8 cellular contexts compared by ENCODE assay signal in the genomic region with DNA sequence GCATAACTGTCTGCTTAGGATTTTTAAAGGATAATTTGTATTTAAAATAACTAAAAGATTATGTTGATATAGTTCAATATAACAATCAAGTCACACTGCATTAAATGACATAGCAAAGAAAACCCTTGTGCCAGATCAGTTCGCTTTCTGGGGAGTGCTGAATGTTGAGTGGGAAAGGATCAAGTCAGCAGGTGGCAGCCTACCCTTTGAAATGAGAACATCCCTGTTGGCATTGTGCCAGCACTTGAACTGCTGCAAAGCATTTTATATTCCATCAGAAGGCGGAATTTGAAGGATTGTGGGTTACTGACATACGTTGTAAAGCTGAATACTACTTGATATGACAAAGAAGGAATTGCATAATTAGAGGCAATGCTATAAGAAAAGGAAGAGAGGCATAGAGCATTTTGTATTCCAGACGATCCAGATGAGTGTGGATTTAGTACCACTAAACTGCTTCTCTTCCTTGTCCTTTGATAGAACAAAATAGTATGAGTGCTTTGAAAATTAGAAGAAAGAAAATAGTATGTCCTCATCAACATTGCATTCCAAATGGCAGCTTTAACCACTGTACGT. TPM values are rescaled to one million over a fixed set of nuclear protein-coding genes. Genes with fewer than 3 reads are reported as not detected.
A peak's percentile ranks its signal among the peaks of the same experiment; 100 is the strongest.
DNase-seq lines count a peak whose midpoint lies in the region; ATAC-seq, FAIRE-seq and TF ChIP-seq lines count a peak whose summit lies in the region.

No MANE protein-coding gene starts in this region.

- H3K9me3 Mint-ChIP-seq in CD8-positive, alpha-beta T cell: no peaks in the 10 kb centered on the region
- peaks cover 0 to 6% (median 0%) of the 10 kb centered on the region in 5 experiments for H3K9me3 Mint-ChIP-seq in brain

- no peak overlapping the region for H3K9ac ChIP-seq in NT2/D1 (ENCODE audit: insufficient read length, low read depth)

- no peaks in the 10 kb centered on the region for H3K9me3 ChIP-seq in CD8-positive, alpha-beta T cell (ENCODE audit: low read length)
- no peaks in the 10 kb centered on the region for H3K9me3 ChIP-seq in NT2/D1 (ENCODE audit: insufficient read depth, low read length)

- no peaks in the 10 kb centered on the region for H3K4me1 ChIP-seq in CD8-positive, alpha-beta T cell (ENCODE audit: insufficient read depth, low read length)
- H3K4me1 ChIP-seq in NT2/D1 (ENCODE audit: insufficient read depth, insufficient read length): no peaks in the 10 kb centered on the region

- no peak for ATAC-seq in CD8-positive, alpha-beta T cell
- ATAC-seq in GM18498 (IDR thresholded peaks at IDR 0.05; ENCODE audit: unreplicated experiment) (no peak), HG03045 (IDR thresholded peaks at IDR 0.05; ENCODE audit: unreplicated experiment) (no peak)

- peak in 4 of 7 experiments; percentile 6 to 20 (median 12) for DNase-seq in CD8-positive, alpha-beta T cell
- DNase-seq in HTR-8/SVneo (ENCODE audit: insufficient read length, low spot score) (no peak), NT2/D1 (ENCODE audit: low read depth, low spot score) (peak; percentile 40)
- DNase-seq in stimulated activated CD4-positive, alpha-beta T cell treated with anti-CD3 and anti-CD28 coated beads, Interleukin-2, amount 100 ng/mL, for 24 hours: peak; percentile 19 to 28

- no peaks in the 10 kb centered on the region for H3K36me3 ChIP-seq in CD8-positive, alpha-beta T cell (ENCODE audit: insufficient read depth, low read length)
- H3K36me3 ChIP-seq in NT2/D1 (ENCODE audit: insufficient read depth, insufficient read length, low read length): peaks cover 9% of the 10 kb centered on the region

- H3K27me3 Mint-ChIP-seq in CD8-positive, alpha-beta T cell (ENCODE audit: low read depth): no peaks in the 10 kb centered on the region
- no peaks in the 10 kb centered on the region for H3K27me3 Mint-ChIP-seq in brain

- H3K27ac ChIP-seq in CD8-positive, alpha-beta T cell (ENCODE audit: low read depth, low read length): no peak overlapping the region

- CTCF ChIA-PET in CD8-positive, alpha-beta T cell (lab: Charles Lee): interaction anchor here (0.7 kb wide), 1 partner anchor 126 kb away, joined by 3 read pairs; no protein-coding TSS in a partner anchor

- no peak overlapping the region for H3K4me3 Mint-ChIP-seq in CD8-positive, alpha-beta T cell
- peak overlapping the region in 2 of 5 experiments; percentile 3 to 8 for H3K4me3 Mint-ChIP-seq in brain

- H3K27ac Mint-ChIP-seq in CD8-positive, alpha-beta T cell: no peak overlapping the region
- peak overlapping the region in 3 of 5 experiments; percentile 2 to 88 (median 19) for H3K27ac Mint-ChIP-seq in brain

- H3K27me3 ChIP-seq in CD8-positive, alpha-beta T cell (ENCODE audit: insufficient read depth, low read length): no peaks in the 10 kb centered on the region
- no peaks in the 10 kb centered on the region for H3K27me3 ChIP-seq in NT2/D1 (ENCODE audit: insufficient read depth, insufficient read length)

- H3K36me3 Mint-ChIP-seq in CD8-positive, alpha-beta T cell: peaks cover 67% of the 10 kb centered on the region
- peaks cover 48% of the 10 kb centered on the region for H3K36me3 Mint-ChIP-seq in brain

- intact Hi-C loops in CD8-positive, alpha-beta T cell (cut with DNase I, micrococcal nuclease): loop anchor here in 1 of 2 experiments (10.0 kb wide), 1 partner anchor 1622 kb away; a partner anchor contains a TSS

- FAIRE-seq in HTR-8/SVneo (lab: Jason Lieb, UNC): peak; percentile 74
- FAIRE-seq in islet of Langerhans (lab: Jason Lieb, UNC): peak; percentile 96

- no peak for TF ChIP-seq CTCF in CD8-positive, alpha-beta T cell (IDR thresholded peaks at IDR 0.05)
- TF ChIP-seq CTCF in brain (conservative IDR thresholded peaks at IDR 0.05): peak; percentile 74 to 83

- H3K4me1 Mint-ChIP-seq in CD8-positive, alpha-beta T cell (ENCODE audit: low read depth): no peaks in the 10 kb centered on the region
- peaks cover 23% of the 10 kb centered on the region for H3K4me1 Mint-ChIP-seq in brain

- POLR2A ChIA-PET in CD8-positive, alpha-beta T cell (lab: Charles Lee): no interaction called here

- no peak overlapping the region for H3K4me3 ChIP-seq in CD8-positive, alpha-beta T cell (ENCODE audit: low read depth, low read length)
- H3K4me3 ChIP-seq in NT2/D1 (ENCODE audit: insufficient read length, low read depth): no peak overlapping the region

RNA-seq across cellular contexts. Expression of a gene that starts 26.6 kb away (rescaled TPM):
- total RNA-seq in CD8-positive, alpha-beta T cell: 1 to 10 TPM; 8.2 to 8.3 TPM
- 11.1 TPM for polyA plus RNA-seq in brain (ENCODE audit: insufficient read depth, low read depth, low replicate concordance)
